Comparison of ENCODE assay signal across 9 cellular contexts in the genomic region with DNA sequence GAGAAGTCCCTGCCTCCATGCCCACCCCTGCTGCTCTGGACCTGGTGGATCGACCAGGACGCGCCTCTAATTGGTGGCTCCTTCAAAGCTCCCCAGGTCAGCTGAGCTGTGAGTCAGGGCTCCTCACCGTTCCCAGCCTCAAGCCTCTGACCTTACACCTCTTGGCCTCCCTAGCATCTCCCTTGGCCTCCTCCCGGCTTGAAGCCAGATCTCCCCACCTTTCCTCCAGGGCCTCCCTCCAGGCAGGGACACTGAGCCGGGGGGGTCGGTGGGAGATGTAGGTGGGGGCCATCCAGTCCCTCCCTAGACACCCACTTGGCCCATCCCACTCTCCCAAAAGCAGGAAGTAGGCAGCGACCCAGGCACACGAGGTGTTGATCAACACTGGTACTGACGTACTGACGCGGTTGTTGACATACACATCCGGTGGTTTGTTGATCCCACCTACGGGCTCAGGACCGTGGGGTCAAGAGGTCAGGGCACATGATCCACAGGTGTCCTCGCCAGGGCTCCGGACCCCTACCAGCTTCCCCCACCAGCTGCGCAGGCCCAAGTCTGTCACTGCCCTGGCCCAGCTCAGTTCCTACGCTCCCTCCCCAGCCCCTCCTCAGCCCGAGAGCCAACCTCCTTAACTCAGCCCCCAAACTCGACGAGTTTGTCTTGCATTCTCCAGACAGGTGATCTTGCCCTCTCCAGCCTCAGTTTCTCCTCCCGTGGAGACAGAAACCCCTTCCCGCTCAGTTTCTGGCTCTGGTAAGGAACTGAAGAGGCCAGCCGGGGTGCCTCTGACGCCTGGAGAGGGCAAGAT. TPM values are rescaled to one million over a fixed set of nuclear protein-coding genes. Genes with fewer than 3 reads are reported as not detected.
DNase-seq lines count a peak whose midpoint lies in the region; TF ChIP-seq lines count a peak whose summit lies in the region.
"Had no signal": no experiment of that assay in that cellular context is flagged by ENCODE, and none has a peak within 500 bp of the region (broad histone marks: within the 10 kb centered on the region; RNA-seq: fewer than 3 reads in every experiment).

No MANE protein-coding gene starts in this region.

- peak overlapping the region; percentile 97 for H3K4me3 ChIP-seq in lower leg skin (ENCODE audit: low read depth, poor library complexity, severe bottlenecking)
- peak overlapping the region; percentile 95 to 100 for H3K4me3 ChIP-seq in stomach smooth muscle (ENCODE audit: low read length in 2 of 2)

- H3K27me3 Mint-ChIP-seq in T-helper 1 cell treated with Interleukin-12 subunit alpha and Interleukin-12 subunit beta and Interleukin-4 antibody, amounts not matched to agents 30 μg/mL and 1 μg/mL, for 36 hours (ENCODE audit: low read depth): no peaks in the 10 kb centered on the region
- no peaks in the 10 kb centered on the region for H3K27me3 Mint-ChIP-seq in dendritic cell treated with granulocyte-macrophage colony-stimulating factor and Interleukin-4, amounts not matched to agents 40 ng/mL and 50 ng/mL, for 4 days

- peak overlapping the region; percentile 56 for H3K27ac ChIP-seq in stomach smooth muscle (ENCODE audit: low read length)

- no peaks in the 10 kb centered on the region for H3K27me3 ChIP-seq in stomach smooth muscle (ENCODE audit: control insufficient read depth in 1 of 2, insufficient read depth in 2 of 2, low read length in 2 of 2)

- H3K36me3 ChIP-seq in stomach smooth muscle (ENCODE audit: control insufficient read depth in 2 of 2, insufficient read depth in 2 of 2, low read length in 2 of 2): peaks cover 16 to 26% of the 10 kb centered on the region in 2 donors

- intact Hi-C loops in dendritic cell treated with granulocyte-macrophage colony-stimulating factor and Interleukin-4, amounts not matched to agents 40 ng/mL and 50 ng/mL, for 4 days (cut with micrococcal nuclease): loop anchor here (2.0 to 10.0 kb wide), 2 partner anchors 111 to 199 kb away; a partner anchor contains a TSS
- intact Hi-C loops in lower leg skin (cut with DNase I; ENCODE audit: low total_unique reads): no loop called here

- H3K4me3 Mint-ChIP-seq in T-helper 1 cell treated with Interleukin-12 subunit alpha and Interleukin-12 subunit beta and Interleukin-4 antibody, amounts not matched to agents 30 μg/mL and 1 μg/mL, for 36 hours: peak overlapping the region; percentile 92
- H3K4me3 Mint-ChIP-seq in dendritic cell treated with granulocyte-macrophage colony-stimulating factor and Interleukin-4, amounts not matched to agents 40 ng/mL and 50 ng/mL, for 4 days: peak overlapping the region; percentile 92

- H3K4me1 Mint-ChIP-seq in T-helper 1 cell treated with Interleukin-12 subunit alpha and Interleukin-12 subunit beta and Interleukin-4 antibody, amounts not matched to agents 30 μg/mL and 1 μg/mL, for 36 hours (ENCODE audit: low read depth): peaks cover 16% of the 10 kb centered on the region
- peaks cover 27% of the 10 kb centered on the region for H3K4me1 Mint-ChIP-seq in dendritic cell treated with granulocyte-macrophage colony-stimulating factor and Interleukin-4, amounts not matched to agents 40 ng/mL and 50 ng/mL, for 4 days (ENCODE audit: low read depth)

- no peaks in the 10 kb centered on the region for H3K9me3 Mint-ChIP-seq in T-helper 1 cell treated with Interleukin-12 subunit alpha and Interleukin-12 subunit beta and Interleukin-4 antibody, amounts not matched to agents 30 μg/mL and 1 μg/mL, for 36 hours
- H3K9me3 Mint-ChIP-seq in dendritic cell treated with granulocyte-macrophage colony-stimulating factor and Interleukin-4, amounts not matched to agents 40 ng/mL and 50 ng/mL, for 4 days: no peaks in the 10 kb centered on the region

- no peaks in the 10 kb centered on the region for H3K9me3 ChIP-seq in stomach smooth muscle (ENCODE audit: control insufficient read depth in 2 of 2, low read length in 2 of 2)

- peak overlapping the region; percentile 98 for H3K9ac ChIP-seq in stomach smooth muscle (ENCODE audit: low read length in 2 of 2)

- no peak for TF ChIP-seq POLR2A in lower leg skin (IDR thresholded peaks at IDR 0.05)

- 2 to 6% methylated on average over 26 of the region's 26 CpGs for WGBS in lower leg skin, 2 donors

- TF ChIP-seq CTCF in lower leg skin (IDR thresholded peaks at IDR 0.05): no peak

- DNase-seq in DMS 273 (lab: John Stamatoyannopoulos, UW; ENCODE audit: unreplicated experiment): peak; percentile 49
- no peak for DNase-seq in DMS 273 treated with DMSO at 0.1 percent for 48 hours (lab: John Stamatoyannopoulos, UW)
- DNase-seq in HPDE6-E6E7 (ENCODE audit: extremely low spot score): peak; percentile 50
- DNase-seq in lower leg skin (ENCODE audit: low spot score in 2 of 2): peak; percentile 69 to 92
- DNase-seq in NCI-H526 treated with DMSO at 0.1 percent for 48 hours (lab: John Stamatoyannopoulos, UW): no peak

- H3K36me3 Mint-ChIP-seq in T-helper 1 cell treated with Interleukin-12 subunit alpha and Interleukin-12 subunit beta and Interleukin-4 antibody, amounts not matched to agents 30 μg/mL and 1 μg/mL, for 36 hours (ENCODE audit: low read depth): peaks cover 8% of the 10 kb centered on the region
- peaks cover 42% of the 10 kb centered on the region for H3K36me3 Mint-ChIP-seq in dendritic cell treated with granulocyte-macrophage colony-stimulating factor and Interleukin-4, amounts not matched to agents 40 ng/mL and 50 ng/mL, for 4 days (ENCODE audit: low read depth)

- H3K4me1 ChIP-seq in stomach smooth muscle (ENCODE audit: control insufficient read depth, insufficient read depth, low read length): peaks cover 26% of the 10 kb centered on the region

- H3K27ac Mint-ChIP-seq in T-helper 1 cell treated with Interleukin-12 subunit alpha and Interleukin-12 subunit beta and Interleukin-4 antibody, amounts not matched to agents 30 μg/mL and 1 μg/mL, for 36 hours: peak overlapping the region; percentile 95
- H3K27ac Mint-ChIP-seq in dendritic cell treated with granulocyte-macrophage colony-stimulating factor and Interleukin-4, amounts not matched to agents 40 ng/mL and 50 ng/mL, for 4 days: peak overlapping the region; percentile 84

RNA-seq across cellular contexts. Expression of a gene that starts 0.8 kb away (rescaled TPM):
- 100 to 1,000 TPM in 1 of 4 donors, 10 to 100 TPM in 3; 73.8 to 118 (median 91.2) TPM for total RNA-seq in lower leg skin

RNA-seq across cellular contexts. Expression of a gene that starts 8.2 kb away (rescaled TPM):
- total RNA-seq in lower leg skin: 10 to 100 TPM; 21.8 to 43.6 (median 34.0) TPM

RNA-seq across cellular contexts. Expression of a gene that starts 19.4 kb away (rescaled TPM):
- not detected for total RNA-seq in lower leg skin
- total RNA-seq: frontal cortex had no signal

RNA-seq across cellular contexts. Expression of a gene that starts 37.8 kb away (rescaled TPM):
- 10 to 100 TPM; 81.0 to 98.9 (median 90.5) TPM for total RNA-seq in lower leg skin

RNA-seq across cellular contexts. Expression of a gene that starts 55.7 kb away (rescaled TPM):
- total RNA-seq in lower leg skin: not detected
- total RNA-seq: frontal cortex had no signal

Comparison
In these comparisons a context has a peak if more than half of its experiments do, and no peak if none do; other contexts are left out.
1. DNase-seq: peak in DMS 273 (single experiment), HPDE6-E6E7 (single experiment) and lower leg skin (2 of 2); none in DMS 273 treated with DMSO at 0.1 percent for 48 hours (single experiment) and NCI-H526 treated with DMSO at 0.1 percent for 48 hours (single experiment).